ENCODE assay signal across 1 cellular context in genomic region chr10:50514995-50515394, GRCh38.
TF ChIP-seq lines count a peak whose summit lies in the region.

No MANE protein-coding gene starts in this region.

TF ChIP-seq in IMR-90, 13 proteins besides CTCF, POLR2A, EP300 and RAD21 (continued from another document):
- TF ChIP-seq MXI1 (IDR thresholded peaks at IDR 0.05; ENCODE audit: borderline replicate concordance, low read depth, low read length) (no peak), MAZ (IDR thresholded peaks at IDR 0.05; ENCODE audit: borderline replicate concordance, low read depth, low read length) (no peak), USF2 (IDR thresholded peaks at IDR 0.05; ENCODE audit: low read depth, low read length) (no peak), FOS (IDR thresholded peaks at IDR 0.05; ENCODE audit: low read depth, low read length) (no peak), CEBPB (IDR thresholded peaks at IDR 0.05; ENCODE audit: low read depth, low read length) (no peak), ELK1 (IDR thresholded peaks at IDR 0.05; ENCODE audit: borderline replicate concordance, low read depth, low read length) (no peak), SMC3 (IDR thresholded peaks at IDR 0.05; ENCODE audit: low read depth, low read length) (no peak), BHLHE40 (IDR thresholded peaks at IDR 0.05; ENCODE audit: low read depth, low read length) (no peak)
